In the genomic region with DNA sequence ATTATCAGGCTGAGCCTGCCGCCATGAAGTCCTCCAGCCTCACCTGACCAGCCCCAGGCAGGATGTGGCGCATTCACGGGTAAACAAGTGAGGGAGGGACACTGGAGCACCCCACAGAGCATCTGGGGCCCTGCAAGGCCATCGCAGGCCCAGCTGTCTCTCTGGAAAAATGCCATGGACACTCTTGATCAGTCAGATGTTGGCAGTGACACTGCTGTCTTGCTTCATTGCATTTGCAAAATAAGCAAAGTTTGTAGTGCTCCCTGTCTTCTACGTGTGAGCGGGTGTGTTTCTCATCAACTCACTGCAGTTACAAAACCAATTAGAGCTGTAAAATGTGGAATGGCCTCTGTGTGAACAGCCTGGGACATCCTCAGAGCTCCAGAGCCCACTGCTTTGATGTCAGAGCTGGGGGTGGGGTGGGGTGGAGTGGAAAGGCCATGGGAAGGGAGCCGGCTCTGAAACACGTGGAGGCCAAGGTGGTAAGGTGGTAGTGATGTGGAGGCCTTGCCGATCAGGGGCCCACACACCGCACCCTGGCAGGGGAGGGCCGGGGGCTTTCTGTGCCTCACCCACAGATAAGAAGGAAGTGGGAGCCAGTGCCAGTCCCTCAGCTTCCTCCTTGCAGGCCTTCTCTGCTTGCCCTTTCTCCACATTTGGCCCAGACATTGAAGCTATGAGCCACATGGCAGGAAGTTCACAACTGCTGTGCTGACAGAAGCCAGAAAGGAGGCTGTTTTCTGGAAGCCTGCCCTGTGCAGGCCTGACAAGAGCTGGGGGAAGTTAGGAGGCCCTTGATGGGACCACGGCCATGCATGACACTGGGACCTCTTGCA, we compare ENCODE assay signal across 9 cellular contexts.
DNase-seq lines count a peak whose midpoint lies in the region; ATAC-seq, FAIRE-seq and TF ChIP-seq lines count a peak whose summit lies in the region.
"Had no signal": no experiment of that assay in that cellular context is flagged by ENCODE, and none has a peak within 500 bp of the region (broad histone marks: within the 10 kb centered on the region; RNA-seq: fewer than 3 reads in every experiment).

No MANE protein-coding gene starts in this region.

- intact Hi-C loops in pancreas (cut with DNase I): no loop called here

- H3K36me3 Mint-ChIP-seq in T-helper 17 cell (ENCODE audit: low read depth): no peaks in the 10 kb centered on the region

- no peaks in the 10 kb centered on the region for H3K4me1 ChIP-seq in pancreas

- 79 to 85% methylated on average over 12 of the region's 12 CpGs for whole genome bisulfite sequencing in pancreas, 2 donors

- DNase-seq in DMS53 (lab: John Stamatoyannopoulos, UW) (peak; percentile 93), NCI-H748 (lab: John Stamatoyannopoulos, UW; ENCODE audit: unreplicated experiment) (peak; percentile 77), fibroblast of the aortic adventitia (ENCODE audit: low read depth) (peak; percentile 38), pancreas (peak in 3 of 6 donors; percentile 18 to 62 (median 26)), NCI-H82 treated with DMSO at 0.1 percent for 48 hours (lab: John Stamatoyannopoulos, UW; ENCODE audit: unreplicated experiment) (no peak), T-helper 17 cell (no peak)
- no peak for DNase-seq in stimulated activated CD4-positive, alpha-beta T cell treated with anti-CD3 and anti-CD28 coated beads, Interleukin-4, amount 100 ng/mL, for 1 hour
- DNase-seq in activated CD8-positive, alpha-beta memory T cell treated with anti-CD3 and anti-CD28 coated beads, Interleukin-2, amount 50 U/mL, for 48 hours: no peak

- FAIRE-seq in pancreas (lab: Jason Lieb, UNC): no peak

- H3K4me3 ChIP-seq in fibroblast of the aortic adventitia (ENCODE audit: low read depth, low read length) (no peak overlapping the region), pancreas (no peak overlapping the region)
- H3K4me3 ChIP-seq: SK-N-MC had no signal

- H3K27ac Mint-ChIP-seq in T-helper 17 cell: no peak overlapping the region

- ATAC-seq in pancreas (peak in 3 of 4 donors; percentile 63 to 82 (median 80)), T-helper 17 cell (no peak)

- H3K27me3 ChIP-seq in pancreas: no peaks in the 10 kb centered on the region

- H3K4me1 Mint-ChIP-seq in T-helper 17 cell: peaks cover 2% of the 10 kb centered on the region

- H3K36me3 ChIP-seq in pancreas: no peaks in the 10 kb centered on the region

- no peak for TF ChIP-seq CTCF in fibroblast of the aortic adventitia (IDR thresholded peaks at IDR 0.05; ENCODE audit: insufficient read depth, low read length)
- no peak for TF ChIP-seq CTCF in pancreas (IDR thresholded peaks at IDR 0.05)

- no peak overlapping the region for H3K4me3 Mint-ChIP-seq in T-helper 17 cell

- H3K27me3 Mint-ChIP-seq in T-helper 17 cell: peaks cover 6% of the 10 kb centered on the region

- H3K9me3 ChIP-seq in pancreas (no peaks in the 10 kb centered on the region), T-helper 17 cell (ENCODE audit: control insufficient read depth, low read length, poor library complexity, severe bottlenecking) (no peaks in the 10 kb centered on the region)

- H3K27ac ChIP-seq in pancreas: no peak overlapping the region
- H3K27ac ChIP-seq: SK-N-MC had no signal

Comparison
In these comparisons a context has a peak if more than half of its experiments do, and no peak if none do; other contexts are left out.
1. DNase-seq: peak in DMS53 (single experiment), NCI-H748 (single experiment) and fibroblast of the aortic adventitia (single experiment); none in NCI-H82 treated with DMSO at 0.1 percent for 48 hours (single experiment), stimulated activated CD4-positive, alpha-beta T cell treated with anti-CD3 and anti-CD28 coated beads, Interleukin-4, amount 100 ng/mL, for 1 hour (single experiment), activated CD8-positive, alpha-beta memory T cell treated with anti-CD3 and anti-CD28 coated beads, Interleukin-2, amount 50 U/mL, for 48 hours (single experiment) and T-helper 17 cell (0 of 3).